In genomic region chr4:7766661-7767345, GRCh38 we compare ENCODE assay signal across 1 cellular context.
TF ChIP-seq lines count a peak whose summit lies in the region.

No MANE protein-coding gene starts in this region.

TF ChIP-seq in HepG2, 621 proteins besides CTCF, POLR2A, EP300 and RAD21 (continued from another document):
- no peak for TF ChIP-seq ZNF142 (CRISPR knock-in tag; IDR thresholded peaks at IDR 0.05)
- no peak for TF ChIP-seq FUBP1 (CRISPR knock-in tag; IDR thresholded peaks at IDR 0.05; ENCODE audit: borderline replicate concordance)
- TF ChIP-seq ZNF652 (CRISPR knock-in tag; IDR thresholded peaks at IDR 0.05; ENCODE audit: borderline replicate concordance, low read depth), result no peak
- no peak for TF ChIP-seq ZNF501 (CRISPR knock-in tag; IDR thresholded peaks at IDR 0.05)
- TF ChIP-seq NR1H2 (CRISPR knock-in tag; IDR thresholded peaks at IDR 0.05; ENCODE audit: borderline replicate concordance, low read depth), result no peak
- no peak for TF ChIP-seq ZNF414 (CRISPR knock-in tag; IDR thresholded peaks at IDR 0.05)
TF ChIP-seq in HepG2: peak in this region for 0.
